In genomic region chr16:31696968-31697743, GRCh38 we compare ENCODE assay signal across 8 cellular contexts.
A peak's percentile ranks its signal among the peaks of the same experiment; 100 is the strongest.
DNase-seq lines count a peak whose midpoint lies in the region; ATAC-seq, FAIRE-seq and TF ChIP-seq lines count a peak whose summit lies in the region.

No MANE protein-coding gene starts in this region.

- no peak overlapping the region for H3K56ac ChIP-seq in H1 (replicated peaks; ENCODE audit: insufficient read length, low read depth, low read length)

- H3K4ac ChIP-seq in H1 (replicated peaks; ENCODE audit: insufficient read length, low read depth, low read length) = no peak overlapping the region

- no peak overlapping the region; the same call in 1 of the 2 replicates for H4K8ac ChIP-seq in H1 (ENCODE audit: extremely low read depth, insufficient read depth, low read length)

- H3K18ac ChIP-seq in H1 (ENCODE audit: extremely low read depth, low read length) = no peak overlapping the region

- CTCF ChIA-PET in H1 (lab: Charles Lee; ENCODE audit: partially characterized antibody) = interaction anchor here (0.7 to 4.1 kb wide), 7 partner anchors 14 to 314 kb away, joined by 3 to 29 read pairs (median 7); a partner anchor contains a TSS

- H4K91ac ChIP-seq in H1 (replicated peaks; ENCODE audit: insufficient read length, low read length) = no peak overlapping the region

- no peak overlapping the region for H3K14ac ChIP-seq in H1 (ENCODE audit: insufficient read length)

- no peak overlapping the region for H2BK5ac ChIP-seq in H1 (ENCODE audit: low read depth, low read length)

- no peak overlapping the region for H2BK120ac ChIP-seq in H1 (replicated peaks; ENCODE audit: low read depth, low read length)

- intact Hi-C loops in psoas muscle (cut with DNase I) = no loop called here

- H3K4me1 ChIP-seq in H1 (replicated peaks in 1 of 4; ENCODE audit: control insufficient read depth in 3 of 4, insufficient read depth in 4 of 4, low read length in 3 of 4) (0 out of 7 replicates have a peak, but pooled peaks cover 0 to 4% (median 0%) of the 10 kb centered on the region in 4 experiments), psoas muscle (peaks cover 4% of the 10 kb centered on the region)

- peaks cover 10% of the 10 kb centered on the region; the same call in 1 of the 2 replicates for H3K23me2 ChIP-seq in H1 (ENCODE audit: low read depth, low read length)

- H3K4me3 ChIP-seq in H1 (ENCODE audit: extremely low read depth in 1 of 4, insufficient read depth in 2 of 4, low read depth in 3 of 4, low read length in 4 of 4) (no peak overlapping the region), psoas muscle (no peak overlapping the region)

- H3K23ac ChIP-seq in H1 (ENCODE audit: insufficient read length) = no peak overlapping the region

- H3K36me3 ChIP-seq in H1 (ENCODE audit: control insufficient read depth in 2 of 4, insufficient read depth in 4 of 4, low read length in 3 of 4) (no peaks in the 10 kb centered on the region), psoas muscle (ENCODE audit: insufficient read depth in 1 of 2, low read depth in 1 of 2) (no peaks in the 10 kb centered on the region)

- ATAC-seq in psoas muscle = no peak

- no peak overlapping the region for H2AFZ ChIP-seq in H1 (ENCODE audit: low read length)

- TF ChIP-seq RAD21 in H1 (IDR thresholded peaks at IDR 0.05 in 1 of 2, conservative IDR thresholded peaks at IDR 0.05 in 1 of 2; ENCODE audit: low read depth in 2 of 2, low read length in 2 of 2) = peak; percentile 82 to 86

- H4K20me1 ChIP-seq in H1 (replicated peaks in 1 of 2; ENCODE audit: control insufficient read depth in 1 of 2, insufficient read depth in 2 of 2, low read length in 2 of 2) = peaks cover 0 to 4% of the 10 kb centered on the region in 2 experiments

- no peak for TF ChIP-seq EP300 in H1 (IDR thresholded peaks at IDR 0.05; ENCODE audit: borderline replicate concordance in 1 of 2, low read depth in 2 of 2, low read length in 2 of 2)

- peaks cover 0 to 14% of the 10 kb centered on the region in 2 experiments; a peak in 3 of 4 replicates for H3K79me2 ChIP-seq in H1 (ENCODE audit: control insufficient read depth in 1 of 2, insufficient read depth in 2 of 2, low read length in 2 of 2)

- TF ChIP-seq CTCF in AG09319 (IDR thresholded peaks at IDR 0.05; ENCODE audit: low read depth, low read length) (peak; percentile 63), GM12873 (IDR thresholded peaks at IDR 0.05; ENCODE audit: insufficient read depth, low read depth, low read length, missing control alignments) (peak; percentile 59), H1 (IDR thresholded peaks at IDR 0.05; ENCODE audit: control extremely low read depth in 1 of 3, insufficient read depth in 1 of 3, low read depth in 1 of 3, low read length in 3 of 3) (peak in 2 of 3 experiments; percentile 54 to 72; a peak in 3 of 4 replicates), psoas muscle (IDR thresholded peaks at IDR 0.05) (peak; percentile 18)

- H3K79me1 ChIP-seq in H1 (ENCODE audit: low read depth, low read length) = peaks cover 6% of the 10 kb centered on the region

- H3K4me2 ChIP-seq in H1 (ENCODE audit: insufficient read depth in 1 of 2, low read depth in 2 of 2, low read length in 2 of 2) = no peak overlapping the region

- POLR2A ChIA-PET in H1 (lab: Charles Lee; ENCODE audit: partially characterized antibody) = interaction anchor here (1.1 to 2.1 kb wide), 3 partner anchors 14 to 255 kb away, joined by 3 to 10 read pairs (median 3); partner anchors contain the start of genes RUSF1 and ZNF843

- H3K27ac ChIP-seq in H1 (ENCODE audit: low read depth, low read length) (no peak overlapping the region), psoas muscle (no peak overlapping the region)

- no peak overlapping the region for H2AK5ac ChIP-seq in H1 (ENCODE audit: low read depth, low read length)

- peaks cover 0 to 2% of the 10 kb centered on the region in 2 experiments; a peak in 1 of 4 replicates for H3K9me3 ChIP-seq in H1 (ENCODE audit: insufficient read depth in 2 of 2, low read depth in 1 of 2, low read length in 1 of 2)
- no peaks in the 10 kb centered on the region for H3K9me3 ChIP-seq in psoas muscle

- 66% methylated on average over 8 of the region's 8 CpGs; no CpG with 5 or more reads in 1 of the 2 experiments for WGBS in H1 (ENCODE audit: extremely low coverage in 1 of 2, insufficient coverage in 1 of 2, insufficient read length in 1 of 2, insufficient replicate concordance in 2 of 2, low coverage in 1 of 2, low lambda C conversion rate in 2 of 2, missing lambda C conversion rate in 1 of 2), 2 experiments
- WGBS in psoas muscle, 3 donors = 35 to 45% (median 35%) methylated on average over 8 of the region's 8 CpGs

- H4K5ac ChIP-seq in H1 (ENCODE audit: insufficient read length, low read depth, low read length) = no peak overlapping the region

- FAIRE-seq in H1 (lab: Jason Lieb, UNC) = peak; percentile 52

- no peak overlapping the region for H2BK12ac ChIP-seq in H1 (ENCODE audit: low read depth, low read length)

- TF ChIP-seq POLR2A in H1 (IDR thresholded peaks at IDR 0.05; ENCODE audit: control extremely low read depth in 1 of 2, low read depth in 2 of 2, low read length in 2 of 2) = no peak

- peaks cover 0 to 3% (median 0%) of the 10 kb centered on the region in 4 experiments; a peak in 1 of 7 replicates for H3K27me3 ChIP-seq in H1 (replicated peaks in 1 of 4; ENCODE audit: control insufficient read depth in 3 of 4, extremely low read depth in 1 of 4, insufficient read depth in 3 of 4, low read length in 3 of 4)
- H3K27me3 ChIP-seq in psoas muscle (ENCODE audit: insufficient read depth in 3 of 3, low read length in 2 of 3) = peaks cover 0 to 4% (median 0%) of the 10 kb centered on the region in 3 donors

- no peak overlapping the region for H3K9ac ChIP-seq in H1 (replicated peaks in 1 of 4; ENCODE audit: extremely low read depth in 1 of 4, low read depth in 3 of 4, low read length in 3 of 4)

- H2BK15ac ChIP-seq in H1 (ENCODE audit: low read length) = no peak overlapping the region

- no peak for DNase-seq in AG09319 (ENCODE audit: extremely low read depth, low read depth)
- peak; percentile 33 for DNase-seq in NCI-H748 treated with DMSO at 0.1 percent for 48 hours (lab: John Stamatoyannopoulos, UW)
- DNase-seq in H1 (ENCODE audit: low read depth in 1 of 2, low spot score in 2 of 2) = no peak
- no peak for DNase-seq in psoas muscle
- DNase-seq in GM19238 (ENCODE audit: insufficient read length, low spot score) = no peak
- DNase-seq in NCI-H187 (lab: John Stamatoyannopoulos, UW) = no peak
- no peak for DNase-seq in stimulated activated naive CD4-positive, alpha-beta T cell (lab: John Stamatoyannopoulos, UW)

- H2BK20ac ChIP-seq in H1 (ENCODE audit: low read length) = no peak overlapping the region

TF ChIP-seq in H1, 55 proteins besides CTCF, POLR2A, EP300 and RAD21 (continues in another document):
- TF ChIP-seq CEBPB (IDR thresholded peaks at IDR 0.05; ENCODE audit: low read depth, low read length) (no peak), SAP30 (IDR thresholded peaks at IDR 0.05; ENCODE audit: insufficient read depth, insufficient replicate concordance, low read length) (no peak), JUN (IDR thresholded peaks at IDR 0.05; ENCODE audit: low read depth, low read length) (no peak), BCL11A (IDR thresholded peaks at IDR 0.05; ENCODE audit: low read depth in 2 of 2, low read length in 2 of 2) (no peak), MAFK (IDR thresholded peaks at IDR 0.05; ENCODE audit: low read depth, low read length) (no peak), RNF2 (IDR thresholded peaks at IDR 0.05; ENCODE audit: borderline replicate concordance, low read depth, low read length, missing control alignments, poor library complexity, severe bottlenecking) (no peak), CHD2 (IDR thresholded peaks at IDR 0.05; ENCODE audit: low read length) (no peak), SIRT6 (IDR thresholded peaks at IDR 0.05; ENCODE audit: low read length) (no peak), SIX5 (IDR thresholded peaks at IDR 0.05; ENCODE audit: low read depth, low read length) (no peak), TBP (IDR thresholded peaks at IDR 0.05; ENCODE audit: low read depth, low read length) (no peak), SRF (IDR thresholded peaks at IDR 0.05; ENCODE audit: low read depth, low read length) (no peak), SP1 (IDR thresholded peaks at IDR 0.05; ENCODE audit: low read depth, low read length) (no peak), POLR2AphosphoS5 (IDR thresholded peaks at IDR 0.05; ENCODE audit: low read depth, low read length) (no peak), GTF2F1 (IDR thresholded peaks at IDR 0.05; ENCODE audit: borderline replicate concordance, low read depth, low read length) (no peak), SP4 (IDR thresholded peaks at IDR 0.05; ENCODE audit: low read length) (no peak), YY1 (IDR thresholded peaks at IDR 0.05; ENCODE audit: low read depth, low read length) (no peak), POU5F1 (IDR thresholded peaks at IDR 0.05; ENCODE audit: low read depth, low read length) (no peak), NANOG (IDR thresholded peaks at IDR 0.05; ENCODE audit: insufficient read depth, low read depth, low read length, poor library complexity, severe bottlenecking) (no peak)
